ENCODE assay signal across 8 cellular contexts in the genomic region with DNA sequence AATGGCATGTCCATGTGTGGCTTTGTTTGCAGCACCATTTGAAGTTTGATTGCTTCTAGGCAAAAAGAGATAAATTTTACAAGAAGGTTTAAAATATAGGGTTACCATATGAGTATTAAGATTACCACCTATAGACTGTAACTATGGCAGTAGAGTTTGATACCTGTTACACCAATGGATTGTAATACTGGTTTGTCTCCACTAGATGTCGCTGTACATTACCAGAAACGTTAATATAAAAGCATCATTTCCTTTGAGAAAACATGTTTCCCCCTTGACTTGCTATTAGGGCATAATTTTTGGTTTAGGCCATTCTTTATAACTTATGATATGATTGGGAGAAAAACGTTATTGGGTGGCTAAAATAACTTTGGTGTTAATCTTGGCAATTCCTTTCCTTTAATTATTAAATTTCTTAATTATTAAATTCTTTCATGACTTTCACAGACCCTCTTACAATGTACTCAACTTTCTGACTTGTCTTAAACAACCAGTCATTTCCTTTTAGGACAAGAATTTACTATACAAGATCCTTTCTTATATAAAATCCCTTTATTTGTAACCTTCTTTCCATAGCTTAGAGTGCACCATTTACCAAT. TPM values are rescaled to one million over a fixed set of nuclear protein-coding genes. Genes with fewer than 3 reads are reported as not detected.
DNase-seq lines count a peak whose midpoint lies in the region; ATAC-seq and TF ChIP-seq lines count a peak whose summit lies in the region.

No MANE protein-coding gene starts in this region.

- no peak overlapping the region for H3K9ac ChIP-seq in DND-41 (ENCODE audit: low read depth, low read length)

- H3K79me2 ChIP-seq in DND-41 (ENCODE audit: insufficient read depth, low read length) (no peaks in the 10 kb centered on the region), PC-9 (ENCODE audit: low read depth) (no peaks in the 10 kb centered on the region)

- H3K9me3 Mint-ChIP-seq in activated naive CD8-positive, alpha-beta T cell treated with anti-CD3 and anti-CD28 coated beads, Interleukin-2, amount 50 U/mL, for 24 hours = peaks cover 4% of the 10 kb centered on the region

- H3K4me3 Mint-ChIP-seq in activated naive CD8-positive, alpha-beta T cell treated with anti-CD3 and anti-CD28 coated beads, Interleukin-2, amount 50 U/mL, for 24 hours = no peak overlapping the region

- no peaks in the 10 kb centered on the region for H3F3A ChIP-seq in PC-9 (ENCODE audit: insufficient read depth, low read depth)

- H3K9me2 ChIP-seq in PC-9 (ENCODE audit: insufficient read depth) = no peaks in the 10 kb centered on the region

- no peak overlapping the region for H3K27ac Mint-ChIP-seq in activated naive CD8-positive, alpha-beta T cell treated with anti-CD3 and anti-CD28 coated beads, Interleukin-2, amount 50 U/mL, for 24 hours

- H3K36me3 ChIP-seq in DND-41 (ENCODE audit: insufficient read depth, low read length) = no peaks in the 10 kb centered on the region
- no peaks in the 10 kb centered on the region for H3K36me3 ChIP-seq in PC-9 (ENCODE audit: low read depth)

- peaks cover 13% of the 10 kb centered on the region for H3K27me3 ChIP-seq in DND-41 (ENCODE audit: insufficient read depth, low read length, poor library complexity)
- H3K27me3 ChIP-seq in PC-9 (ENCODE audit: insufficient read depth, low read depth) = peaks cover 76% of the 10 kb centered on the region

- no peaks in the 10 kb centered on the region for H3K4me1 ChIP-seq in DND-41 (ENCODE audit: insufficient read depth, low read length)
- H3K4me1 ChIP-seq in PC-9 (replicated peaks; ENCODE audit: insufficient read depth) = no peaks in the 10 kb centered on the region

- TF ChIP-seq CTCF in DND-41 (IDR thresholded peaks at IDR 0.05; ENCODE audit: borderline replicate concordance, extremely low read depth, low read length, poor library complexity, severe bottlenecking) (peak; percentile 85), PC-9 (conservative IDR thresholded peaks at IDR 0.05) (peak; percentile 93)

- H3K9me3 ChIP-seq in DND-41 (ENCODE audit: insufficient read depth, low read length, severe bottlenecking) (peaks cover 5% of the 10 kb centered on the region), PC-9 (ENCODE audit: insufficient read depth, low read depth) (no peaks in the 10 kb centered on the region; the same call in 1 of the 2 replicates)

- no peak overlapping the region for H3K27ac ChIP-seq in DND-41 (ENCODE audit: low read length)
- no peak overlapping the region for H3K27ac ChIP-seq in PC-9

- H3K4me3 ChIP-seq in DND-41 (ENCODE audit: low read depth in 1 of 2, low read length in 2 of 2) = no peak overlapping the region
- no peak overlapping the region for H3K4me3 ChIP-seq in Jurkat, Clone E6-1 (ENCODE audit: low read length)
- H3K4me3 ChIP-seq in PC-9 = no peak overlapping the region

- intact Hi-C loops in PC-9 (cut with micrococcal nuclease; ENCODE audit: unreplicated experiment) = no loop called here

- H3K4me2 ChIP-seq in DND-41 (ENCODE audit: insufficient read depth, low read length) = no peak overlapping the region
- H3K4me2 ChIP-seq in PC-9 = no peak overlapping the region

- no TSS peak for BruUV-seq in PC-9 (replicated peaks; lab: Mats Ljungman, UMichigan)

- DNase-seq in DND-41 = no peak
- DNase-seq in Jurkat, Clone E6-1 (ENCODE audit: low read depth, low spot score) = peak; percentile 63
- no peak for DNase-seq in PC-9
- peak; percentile 33 for DNase-seq in effector CD4-positive, alpha-beta T cell
- DNase-seq in midbrain (lab: John Stamatoyannopoulos, UW) = peak; percentile 65
- no peak for DNase-seq in activated naive CD8-positive, alpha-beta T cell treated with anti-CD3 and anti-CD28 coated beads, Interleukin-2, amount 50 U/mL, for 24 hours

- H3K4me1 Mint-ChIP-seq in activated naive CD8-positive, alpha-beta T cell treated with anti-CD3 and anti-CD28 coated beads, Interleukin-2, amount 50 U/mL, for 24 hours = peaks cover 34% of the 10 kb centered on the region

- H3K36me3 Mint-ChIP-seq in activated naive CD8-positive, alpha-beta T cell treated with anti-CD3 and anti-CD28 coated beads, Interleukin-2, amount 50 U/mL, for 24 hours (ENCODE audit: low read depth) = no peaks in the 10 kb centered on the region

- CTCF ChIA-PET in PC-9 (lab: Charles Lee) = interaction anchor here (0.7 kb wide), 1 partner anchor 102 kb away, joined by 3 read pairs; no protein-coding TSS in a partner anchor

- POLR2A ChIA-PET in PC-9 (lab: Charles Lee; ENCODE audit: unreplicated experiment) = no interaction called here

- H2AFZ ChIP-seq in DND-41 (ENCODE audit: low read depth, low read length) = no peak overlapping the region
- H2AFZ ChIP-seq in PC-9 = no peak overlapping the region

- H4K20me1 ChIP-seq in DND-41 (ENCODE audit: insufficient read depth, low read length) (no peaks in the 10 kb centered on the region), PC-9 (ENCODE audit: insufficient read depth) (no peaks in the 10 kb centered on the region)

- H3K27me3 Mint-ChIP-seq in activated naive CD8-positive, alpha-beta T cell treated with anti-CD3 and anti-CD28 coated beads, Interleukin-2, amount 50 U/mL, for 24 hours = peaks cover 43% of the 10 kb centered on the region

- ATAC-seq in DND-41 (ENCODE audit: insufficient read depth, low read depth) (peak; percentile 57; the same call in 1 of the 3 replicates), HG03342 (IDR thresholded peaks at IDR 0.05; ENCODE audit: unreplicated experiment) (no peak), GM19467 (IDR thresholded peaks at IDR 0.05; ENCODE audit: unreplicated experiment) (no peak)
- ATAC-seq in activated naive CD8-positive, alpha-beta T cell treated with anti-CD3 and anti-CD28 coated beads, Interleukin-2, amount 50 U/mL, for 24 hours = no peak

RNA-seq across cellular contexts. Expression of a gene that starts 42.8 kb away (rescaled TPM):
- polyA plus RNA-seq in Jurkat, Clone E6-1 (2012; ENCODE audit: insufficient read depth, insufficient read length) = not detected
- total RNA-seq in PC-9 (2021) = not detected in 2 replicates

RNA-seq across cellular contexts. Expression of a gene that starts 45.2 kb away (rescaled TPM):
- 1.3 TPM for polyA plus RNA-seq in Jurkat, Clone E6-1 (2012; ENCODE audit: insufficient read depth, insufficient read length)
- total RNA-seq in PC-9 (2021) = not detected in 2 replicates

Comparison
In these comparisons a context has a peak if more than half of its experiments do, and no peak if none do; other contexts are left out.
1. DNase-seq: peak in Jurkat, Clone E6-1 (single experiment), effector CD4-positive, alpha-beta T cell (single experiment) and midbrain (single experiment); none in DND-41 (single experiment), PC-9 (0 of 2) and activated naive CD8-positive, alpha-beta T cell treated with anti-CD3 and anti-CD28 coated beads, Interleukin-2, amount 50 U/mL, for 24 hours (single experiment).